In genomic region chr9:83999141-83999918, GRCh38 we compare ENCODE assay signal across 13 cellular contexts.
"Had no signal": no experiment of that assay in that cellular context is flagged by ENCODE, and none has a peak within 500 bp of the region (broad histone marks: within the 10 kb centered on the region; RNA-seq: fewer than 3 reads in every experiment).

No MANE protein-coding gene starts in this region.

- H3K9me3 Mint-ChIP-seq: activated CD4-positive, alpha-beta memory T cell treated with anti-CD3 and anti-CD28 coated beads, Interleukin-2, amount 10 ng/mL, durations not matched to agents 7 days and 5 days; memory B cell; neural crest cell; stimulated activated effector memory CD8-positive, alpha-beta T cell treated with anti-CD3 and anti-CD28 coated beads, Interleukin-12 subunit alpha, Interleukin-12 subunit beta, amount 100 ng/mL, for 72 hours had no signal

- H3K27ac Mint-ChIP-seq: activated CD4-positive, alpha-beta memory T cell treated with anti-CD3 and anti-CD28 coated beads, Interleukin-2, amount 10 ng/mL, durations not matched to agents 7 days and 5 days; memory B cell; stimulated activated effector memory CD8-positive, alpha-beta T cell treated with anti-CD3 and anti-CD28 coated beads, Interleukin-12 subunit alpha, Interleukin-12 subunit beta, amount 100 ng/mL, for 72 hours had no signal

- DNase-seq: activated CD4-positive, alpha-beta memory T cell treated with anti-CD3 and anti-CD28 coated beads, Interleukin-2, amount 10 ng/mL, durations not matched to agents 7 days and 5 days; activated CD4-positive, alpha-beta T cell treated with anti-CD3 and anti-CD28 coated beads for 1 hour; activated T-cell treated with anti-CD3 and anti-CD28 coated beads, Interleukin-2, amount 50 U/mL, for 48 hours; foreskin melanocyte; heart left ventricle; left ventricle myocardium inferior; substantia nigra; transverse colon had no signal

- H3K9me3 ChIP-seq: ascending aorta, heart left ventricle, left ventricle myocardium inferior, transverse colon had no signal

- H3K4me1 Mint-ChIP-seq: neural crest cell had no signal

- H3K27me3 Mint-ChIP-seq: activated CD4-positive, alpha-beta memory T cell treated with anti-CD3 and anti-CD28 coated beads, Interleukin-2, amount 10 ng/mL, durations not matched to agents 7 days and 5 days; memory B cell had no signal

- H3K4me1 ChIP-seq: ascending aorta had no signal

- H3K27ac ChIP-seq: ascending aorta, cardiac muscle cell, heart left ventricle, left ventricle myocardium inferior, transverse colon had no signal

- H3K36me3 ChIP-seq: ascending aorta had no signal

- H3K4me3 Mint-ChIP-seq: activated CD4-positive, alpha-beta memory T cell treated with anti-CD3 and anti-CD28 coated beads, Interleukin-2, amount 10 ng/mL, durations not matched to agents 7 days and 5 days; memory B cell; neural crest cell; stimulated activated effector memory CD8-positive, alpha-beta T cell treated with anti-CD3 and anti-CD28 coated beads, Interleukin-12 subunit alpha, Interleukin-12 subunit beta, amount 100 ng/mL, for 72 hours had no signal

- H3K4me3 ChIP-seq: ascending aorta, cardiac muscle cell, heart left ventricle, left ventricle myocardium inferior, transverse colon had no signal

- H3K27me3 ChIP-seq: ascending aorta, cardiac muscle cell, heart left ventricle, transverse colon had no signal

- ATAC-seq: heart left ventricle; stimulated activated effector memory CD8-positive, alpha-beta T cell treated with anti-CD3 and anti-CD28 coated beads, Interleukin-12 subunit alpha, Interleukin-12 subunit beta, amount 100 ng/mL, for 72 hours had no signal
